Comparison of ENCODE assay signal across 8 cellular contexts in the genomic region with DNA sequence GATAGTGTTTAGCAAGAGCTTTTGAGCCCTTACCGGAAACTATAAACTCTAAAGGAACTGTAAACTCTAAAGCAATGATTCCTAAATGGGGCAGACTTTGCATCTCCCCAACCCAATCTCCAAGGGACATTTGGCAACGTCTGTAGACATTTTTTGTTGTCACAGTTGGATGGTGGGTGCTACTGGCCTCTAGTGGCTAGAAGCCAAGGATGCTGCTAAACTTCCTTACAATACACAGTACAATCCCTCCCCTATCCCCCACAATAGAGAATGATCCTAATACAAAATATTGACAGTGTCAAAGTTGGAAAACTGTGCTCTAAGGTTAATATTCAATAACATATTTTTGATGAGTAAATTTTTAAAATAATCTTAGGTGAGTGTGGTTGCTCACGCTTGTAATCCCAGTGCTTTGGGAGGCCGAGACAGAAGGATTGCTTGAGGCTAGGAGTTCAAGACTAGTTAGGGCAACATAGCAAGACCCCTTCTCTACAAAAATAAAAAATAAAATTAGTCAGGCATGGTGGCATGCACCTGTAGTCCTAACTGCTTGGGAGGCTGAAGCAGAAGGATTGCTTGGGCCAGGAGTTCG.
DNase-seq lines count a peak whose midpoint lies in the region; ATAC-seq and TF ChIP-seq lines count a peak whose summit lies in the region.

No MANE protein-coding gene starts in this region.

- peak; percentile 73 for TF ChIP-seq CTCF in CD8-positive, alpha-beta T cell (IDR thresholded peaks at IDR 0.05)
- peak; percentile 50 for TF ChIP-seq CTCF in IMR-90 (conservative IDR thresholded peaks at IDR 0.05; ENCODE audit: low read depth, low read length)
- peak; percentile 65 for TF ChIP-seq CTCF in foreskin fibroblast (IDR thresholded peaks at IDR 0.05; ENCODE audit: low read depth, low read length)
- TF ChIP-seq CTCF in mesothelial cell of epicardium (IDR thresholded peaks at IDR 0.05; ENCODE audit: unreplicated experiment): no peak

- H2AK5ac ChIP-seq in IMR-90 (ENCODE audit: low read depth, low read length): no peak overlapping the region

- ATAC-seq in CD8-positive, alpha-beta T cell: peak; percentile 72
- ATAC-seq in GM18502 (IDR thresholded peaks at IDR 0.05; ENCODE audit: poor library complexity, unreplicated experiment): peak; percentile 83
- peak; percentile 50; the same call in 1 of the 2 replicates for ATAC-seq in IMR-90 (ENCODE audit: low read depth)

- H2BK5ac ChIP-seq in IMR-90 (ENCODE audit: low read depth, low read length, poor library complexity, severe bottlenecking): no peak overlapping the region

- BruUV-seq in IMR-90 (replicated peaks; lab: Mats Ljungman, UMichigan): no TSS peak

- no peak overlapping the region for H2BK120ac ChIP-seq in IMR-90 (ENCODE audit: low read depth, low read length)

- H3K79me1 ChIP-seq in IMR-90 (ENCODE audit: low read depth in 1 of 2, low read length in 2 of 2): peaks cover 3% of the 10 kb centered on the region in 2 experiments; a peak in 2 of 4 replicates

- no peak overlapping the region for H3K23ac ChIP-seq in IMR-90 (ENCODE audit: low read depth, low read length)

- H3K27me3 ChIP-seq in CD8-positive, alpha-beta T cell (ENCODE audit: insufficient read depth, low read length): no peaks in the 10 kb centered on the region
- no peaks in the 10 kb centered on the region for H3K27me3 ChIP-seq in IMR-90 (ENCODE audit: control insufficient read depth, insufficient read depth, low read length)

- H3K9me3 Mint-ChIP-seq in CD8-positive, alpha-beta T cell: peaks cover 9% of the 10 kb centered on the region
- H3K9me3 Mint-ChIP-seq in mesothelial cell of epicardium: peaks cover 20% of the 10 kb centered on the region

- H3K4me1 ChIP-seq in CD8-positive, alpha-beta T cell (ENCODE audit: insufficient read depth, low read length): peaks cover 6% of the 10 kb centered on the region
- H3K4me1 ChIP-seq in IMR-90 (ENCODE audit: control insufficient read depth, insufficient read depth, low read length): peaks cover 4% of the 10 kb centered on the region

- H3K36me3 Mint-ChIP-seq in CD8-positive, alpha-beta T cell: peaks cover 22% of the 10 kb centered on the region
- H3K36me3 Mint-ChIP-seq in mesothelial cell of epicardium: peaks cover 17% of the 10 kb centered on the region

- H4K91ac ChIP-seq in IMR-90 (ENCODE audit: insufficient read depth, low read depth, low read length): no peak overlapping the region

- no peak overlapping the region for H2AK9ac ChIP-seq in IMR-90 (replicated peaks; ENCODE audit: low read depth, low read length, poor library complexity)

- no peak overlapping the region for H2BK20ac ChIP-seq in IMR-90 (ENCODE audit: low read depth, low read length)

- no peak overlapping the region for H3K4me2 ChIP-seq in IMR-90 (ENCODE audit: low read depth, low read length)

- dilution Hi-C loops in IMR-90 (cut with HindIII; ENCODE audit: low sequenced_read_pairs, unreplicated experiment): no loop called here

- no peak overlapping the region for H3K56ac ChIP-seq in IMR-90 (ENCODE audit: extremely low read depth, insufficient read depth, low read length)

- intact Hi-C loops in CD8-positive, alpha-beta T cell (cut with DNase I, micrococcal nuclease): loop anchor here (1.0 to 2.0 kb wide), 4 partner anchors 123 to 350 kb away; no protein-coding TSS in a partner anchor
- intact Hi-C loops in IMR-90 (cut with micrococcal nuclease): no loop called here

- in situ Hi-C loops in IMR-90 (cut with MboI; ENCODE audit: low sequenced_read_pairs): no loop called here

- peak in 3 of 7 experiments; percentile 39 to 48 (median 47) for DNase-seq in CD8-positive, alpha-beta T cell
- DNase-seq in IMR-90: peak; percentile 21
- DNase-seq in activated CD4-positive, alpha-beta T cell treated with anti-CD3 and anti-CD28 coated beads for 48 hours: peak; percentile 45
- peak; percentile 17 to 59 for DNase-seq in foreskin fibroblast
- peak; percentile 11 for DNase-seq in pulmonary artery endothelial cell (ENCODE audit: low read depth, low spot score)
- no peak for DNase-seq in mesothelial cell of epicardium (ENCODE audit: low spot score in 2 of 2, unreplicated experiment in 2 of 2)
- no peak for DNase-seq in mucosa of gallbladder (ENCODE audit: low spot score)

- no peaks in the 10 kb centered on the region for H3K27me3 Mint-ChIP-seq in CD8-positive, alpha-beta T cell (ENCODE audit: low read depth)
- H3K27me3 Mint-ChIP-seq in mesothelial cell of epicardium (ENCODE audit: low read depth): no peaks in the 10 kb centered on the region

- WGBS in IMR-90 (ENCODE audit: extremely low coverage in 2 of 2, insufficient read length in 1 of 2), 2 experiments: no CpG with 5 or more reads among the region's 5 CpGs

- no peaks in the 10 kb centered on the region for H3K9me3 ChIP-seq in CD8-positive, alpha-beta T cell (ENCODE audit: low read length)
- peaks cover 2% of the 10 kb centered on the region; the same call in 1 of the 2 replicates for H3K9me3 ChIP-seq in IMR-90 (ENCODE audit: control insufficient read depth, insufficient read depth, low read length)

- H2AFZ ChIP-seq in IMR-90 (replicated peaks; ENCODE audit: low read length, poor library complexity): no peak overlapping the region

- POLR2A ChIA-PET in CD8-positive, alpha-beta T cell (lab: Charles Lee): interaction anchor here (1.0 to 1.3 kb wide), 2 partner anchors 8 to 67 kb away, joined by 3 to 4 read pairs; a partner anchor contains a TSS
- POLR2A ChIA-PET in IMR-90 (lab: Charles Lee; ENCODE audit: unreplicated experiment): no interaction called here

- CTCF ChIA-PET in CD8-positive, alpha-beta T cell (lab: Charles Lee): interaction anchor here (0.7 to 2.9 kb wide), 14 partner anchors 13 to 350 kb away, joined by 3 to 43 read pairs (median 4); no protein-coding TSS in a partner anchor
- CTCF ChIA-PET in IMR-90 (lab: Yijun Ruan, JAX): no interaction called here

- TF ChIP-seq RAD21 in IMR-90 (IDR thresholded peaks at IDR 0.05; ENCODE audit: low read length): peak; percentile 56

- H3K27ac ChIP-seq in CD8-positive, alpha-beta T cell (ENCODE audit: low read depth, low read length): no peak overlapping the region
- H3K27ac ChIP-seq in IMR-90 (ENCODE audit: insufficient read depth, low read length): no peak overlapping the region

- no peak overlapping the region for H3K4me3 Mint-ChIP-seq in CD8-positive, alpha-beta T cell
- H3K4me3 Mint-ChIP-seq in mesothelial cell of epicardium: no peak overlapping the region

- H3K9ac ChIP-seq in IMR-90 (ENCODE audit: low read depth, low read length): no peak overlapping the region

- H4K5ac ChIP-seq in IMR-90 (ENCODE audit: low read depth, low read length): no peak overlapping the region

- H3K27ac Mint-ChIP-seq in CD8-positive, alpha-beta T cell: no peak overlapping the region
- no peak overlapping the region for H3K27ac Mint-ChIP-seq in mesothelial cell of epicardium

- no peak overlapping the region for H2BK15ac ChIP-seq in IMR-90 (ENCODE audit: low read depth, low read length)

- H3K4ac ChIP-seq in IMR-90 (ENCODE audit: low read depth, low read length): no peak overlapping the region

- no peaks in the 10 kb centered on the region for H3K36me3 ChIP-seq in CD8-positive, alpha-beta T cell (ENCODE audit: insufficient read depth, low read length)
- no peaks in the 10 kb centered on the region for H3K36me3 ChIP-seq in IMR-90 (ENCODE audit: control insufficient read depth, insufficient read depth, low read length)

- no peak overlapping the region for H3K18ac ChIP-seq in IMR-90 (ENCODE audit: low read depth, low read length)

- H3K9me1 ChIP-seq in IMR-90 (ENCODE audit: insufficient read depth, low read length): no peaks in the 10 kb centered on the region; the same call in 1 of the 2 replicates

- no peak overlapping the region for H3K4me3 ChIP-seq in CD8-positive, alpha-beta T cell (ENCODE audit: low read depth, low read length)
- H3K4me3 ChIP-seq in IMR-90 (ENCODE audit: insufficient read depth, low read depth, low read length): no peak overlapping the region
- H3K4me3 ChIP-seq in foreskin fibroblast (ENCODE audit: low read depth in 1 of 2, low read length in 2 of 2): no peak overlapping the region

- H4K8ac ChIP-seq in IMR-90 (ENCODE audit: low read depth in 2 of 2, low read length in 2 of 2): no peak overlapping the region

- peaks cover 56% of the 10 kb centered on the region for H3K4me1 Mint-ChIP-seq in CD8-positive, alpha-beta T cell (ENCODE audit: low read depth)
- peaks cover 7% of the 10 kb centered on the region for H3K4me1 Mint-ChIP-seq in mesothelial cell of epicardium

- TF ChIP-seq POLR2A in IMR-90 (IDR thresholded peaks at IDR 0.05; ENCODE audit: low read depth, low read length): no peak

- no peaks in the 10 kb centered on the region for H4K20me1 ChIP-seq in IMR-90 (ENCODE audit: insufficient read depth, low read length)

- H3K14ac ChIP-seq in IMR-90 (replicated peaks; ENCODE audit: low read depth, low read length): no peak overlapping the region

TF ChIP-seq in IMR-90, 13 proteins besides CTCF, POLR2A, EP300 and RAD21:
- no peak for TF ChIP-seq RCOR1 (IDR thresholded peaks at IDR 0.05; ENCODE audit: insufficient replicate concordance, low read length)
- 0 out of 2 replicates have a peak, but pooled peaks have one; percentile 28 for TF ChIP-seq SMC3 (IDR thresholded peaks at IDR 0.05; ENCODE audit: low read depth, low read length)

Comparison
In these comparisons a context has a peak if more than half of its experiments do, and no peak if none do; other contexts are left out.
1. DNase-seq: peak in IMR-90 (single experiment), activated CD4-positive, alpha-beta T cell treated with anti-CD3 and anti-CD28 coated beads for 48 hours (single experiment), foreskin fibroblast (2 of 2) and pulmonary artery endothelial cell (single experiment); none in mesothelial cell of epicardium (0 of 2) and mucosa of gallbladder (single experiment).
2. Peak in every context shown above with its lines, with median percentiles within 50 percentile points of each other: ATAC-seq.